ENCODE assay signal across 13 cellular contexts in genomic region chr6:129673758-129674157, GRCh38. TPM values are rescaled to one million over a fixed set of nuclear protein-coding genes. Genes with fewer than 3 reads are reported as not detected.
A peak's percentile ranks its signal among the peaks of the same experiment; 100 is the strongest.
DNase-seq lines count a peak whose midpoint lies in the region; ATAC-seq and TF ChIP-seq lines count a peak whose summit lies in the region.
"Had no signal": no experiment of that assay in that cellular context is flagged by ENCODE, and none has a peak within 500 bp of the region (broad histone marks: within the 10 kb centered on the region; RNA-seq: fewer than 3 reads in every experiment).

No MANE protein-coding gene starts in this region.

- POLR2A ChIA-PET in Panc1 (lab: Charles Lee): interaction anchor here (0.7 kb wide), 1 partner anchor 55 kb away, joined by 8 read pairs; no protein-coding TSS in a partner anchor

- CTCF ChIA-PET in Panc1 (lab: Charles Lee): no interaction called here

- TF ChIP-seq CTCF in HFFc6 (IDR thresholded peaks at IDR 0.05) (no peak), Panc1 (IDR thresholded peaks at IDR 0.05) (no peak), brain microvascular endothelial cell (IDR thresholded peaks at IDR 0.05; ENCODE audit: low read depth, low read length, missing control alignments) (no peak), gastrocnemius medialis (IDR thresholded peaks at IDR 0.05 in 4 of 5, conservative IDR thresholded peaks at IDR 0.05 in 1 of 5) (no peak)

- no peaks in the 10 kb centered on the region for H3K9me3 ChIP-seq in Panc1 (ENCODE audit: control insufficient read depth, insufficient read depth, low read depth, low read length)
- H3K9me3 ChIP-seq in gastrocnemius medialis: no peaks in the 10 kb centered on the region
- H3K9me3 ChIP-seq: esophagus squamous epithelium had no signal

- H3K27ac ChIP-seq in Panc1 (ENCODE audit: low read length) (peak overlapping the region; percentile 45), brain microvascular endothelial cell (peak overlapping the region; percentile 79), gastrocnemius medialis (peak overlapping the region; percentile 6 to 61 (median 44))
- H3K27ac ChIP-seq: cardiac muscle cell, KMS-11 had no signal

- H3K4me3 ChIP-seq in Panc1 (ENCODE audit: low read depth in 2 of 2, low read length in 2 of 2) (no peak overlapping the region), brain microvascular endothelial cell (ENCODE audit: low read depth, low read length) (no peak overlapping the region), gastrocnemius medialis (no peak overlapping the region)
- H3K4me3 ChIP-seq: cardiac muscle cell, esophagus squamous epithelium had no signal

- H3K27me3 ChIP-seq in Panc1 (ENCODE audit: control insufficient read depth, insufficient read depth, low read length): no peaks in the 10 kb centered on the region
- H3K27me3 ChIP-seq in brain microvascular endothelial cell (replicated peaks): no peaks in the 10 kb centered on the region
- no peaks in the 10 kb centered on the region for H3K27me3 ChIP-seq in gastrocnemius medialis
- H3K27me3 ChIP-seq: cardiac muscle cell, esophagus squamous epithelium had no signal

- peaks cover 88% of the 10 kb centered on the region for H3K4me1 Mint-ChIP-seq in HFFc6 (ENCODE audit: low read depth)

- DNase-seq in HFFc6 (no peak), Panc1 (ENCODE audit: low read depth, low spot score) (no peak), brain microvascular endothelial cell (no peak), gastrocnemius medialis (no peak), DMS 273 treated with DMSO at 0.1 percent for 48 hours (lab: John Stamatoyannopoulos, UW) (no peak), HuH-7.5 (ENCODE audit: low spot score) (no peak), NCI-H1436 (lab: John Stamatoyannopoulos, UW) (no peak)
- DNase-seq: activated T-cell treated with anti-CD3 and anti-CD28 coated beads for 4 hours, esophagus squamous epithelium, islet precursor cell, T1000 had no signal

- intact Hi-C loops in Panc1 (cut with micrococcal nuclease; ENCODE audit: unreplicated experiment) (no loop called here), gastrocnemius medialis (cut with DNase I; ENCODE audit: low total_unique reads) (no loop called here)

- H3K27me3 Mint-ChIP-seq in HFFc6 (ENCODE audit: insufficient read depth): no peaks in the 10 kb centered on the region

- TF ChIP-seq POLR2A in gastrocnemius medialis (IDR thresholded peaks at IDR 0.05): no peak

- in situ Hi-C loops in Panc1 (cut with HindIII; ENCODE audit: low pct_unique_long_range_greater_than_20kb, low sequenced_read_pairs) (no loop called here), brain microvascular endothelial cell (cut with HindIII; ENCODE audit: low pct_ligation_motif_present, low sequenced_read_pairs) (no loop called here), gastrocnemius medialis (cut with MboI; ENCODE audit: low sequenced_read_pairs in 4 of 4) (no loop called here)

- peaks cover 65% of the 10 kb centered on the region for H3K36me3 Mint-ChIP-seq in HFFc6 (ENCODE audit: low read depth)

- peak overlapping the region; percentile 93 for H3K27ac Mint-ChIP-seq in HFFc6

- H3K9me3 Mint-ChIP-seq in HFFc6: no peaks in the 10 kb centered on the region

- peak overlapping the region; percentile 82; the same call in 1 of the 2 replicates for H3K4me3 Mint-ChIP-seq in HFFc6

- ATAC-seq in Panc1 (no peak), gastrocnemius medialis (no peak)

- H3K4me1 ChIP-seq in Panc1 (ENCODE audit: control insufficient read depth, insufficient read depth, low read length) (peaks cover 25% of the 10 kb centered on the region), gastrocnemius medialis (peaks cover 45 to 49% of the 10 kb centered on the region in 2 donors)

- BruUV-seq in Panc1 (replicated peaks; lab: Mats Ljungman, UMichigan): no TSS peak

- H3K36me3 ChIP-seq in Panc1 (ENCODE audit: control insufficient read depth, insufficient read depth, low read length) (no peaks in the 10 kb centered on the region), brain microvascular endothelial cell (replicated peaks) (no peaks in the 10 kb centered on the region), gastrocnemius medialis (no peaks in the 10 kb centered on the region)
- H3K36me3 ChIP-seq: cardiac muscle cell, esophagus squamous epithelium had no signal

RNA-seq across cellular contexts. Expression of gene ARHGAP18, which starts 36.2 kb away (rescaled TPM):
- 10 to 100 TPM; 70.8 to 81.2 (median 76.0) TPM for total RNA-seq in HFFc6 (2021; fragmentation: NEBNext Ultra II Directional; extraction: Animal tissue kit (Norgen Biotek cat#: 25700))
- total RNA-seq in Panc1 (2021; ENCODE audit: unreplicated experiment) (11.6 TPM), gastrocnemius medialis (1 to 10 TPM; 5.2 to 9.2 (median 6.5) TPM)
- polyA plus RNA-seq in Panc1 (2012; ENCODE audit: insufficient read length): 1.6 TPM
